Comparison of ENCODE assay signal across 8 cellular contexts in the genomic region with DNA sequence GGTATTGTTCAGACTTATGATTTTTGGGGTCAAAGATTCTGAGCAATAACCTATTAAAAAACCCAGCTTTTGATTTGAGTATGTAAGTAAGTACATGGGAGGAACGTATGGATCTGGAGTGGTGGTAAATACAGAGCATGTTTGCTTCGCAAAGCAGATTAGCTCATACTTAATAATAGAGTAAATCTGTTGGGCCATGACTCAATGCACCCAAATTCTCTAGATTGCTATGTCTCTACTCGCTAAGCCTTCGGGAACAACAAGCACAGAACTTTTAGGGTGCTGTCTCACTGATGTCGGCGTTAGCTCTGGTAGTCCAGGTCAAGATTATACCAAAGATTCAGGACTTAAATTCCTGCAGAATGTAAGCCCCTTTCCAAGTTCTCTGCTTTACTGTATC. TPM values are rescaled to one million over a fixed set of nuclear protein-coding genes. Genes with fewer than 3 reads are reported as not detected.
DNase-seq lines count a peak whose midpoint lies in the region; ATAC-seq and TF ChIP-seq lines count a peak whose summit lies in the region.

No MANE protein-coding gene starts in this region.

- peak overlapping the region; percentile 94 for H3K27ac Mint-ChIP-seq in activated CD4-positive, alpha-beta T cell treated with anti-CD3 and anti-CD28 coated beads for 36 hours
- H3K27ac Mint-ChIP-seq in activated T-helper 2 cell treated with anti-CD3 and anti-CD28 coated beads, Interferon-gamma antibody, Interleukin-2, Interleukin-4, amounts not matched to agents 10 μg/mL and 5 μg/mL and 100 μg/mL, durations not matched to agents 14 hours and 24 hours and 36 hours, result peak overlapping the region; percentile 80
- peak overlapping the region in 3 of 6 donors; percentile 68 to 80 (median 71) for H3K27ac Mint-ChIP-seq in immature natural killer cell

- no peak for ATAC-seq in activated CD4-positive, alpha-beta T cell treated with anti-CD3 and anti-CD28 coated beads for 36 hours
- ATAC-seq in thoracic aorta (ENCODE audit: insufficient number of reproducible peaks, low FRiP score, low read depth) (no peak), GM18517 (IDR thresholded peaks at IDR 0.05; ENCODE audit: unreplicated experiment) (no peak)

- CTCF ChIA-PET in activated CD4-positive, alpha-beta T cell treated with anti-CD3 and anti-CD28 coated beads for 36 hours (lab: Charles Lee), result interaction anchor here (0.7 to 1.3 kb wide), 6 partner anchors 10 to 1483 kb away, joined by 3 to 5 read pairs (median 3); no protein-coding TSS in a partner anchor

- H3K36me3 Mint-ChIP-seq in activated CD4-positive, alpha-beta T cell treated with anti-CD3 and anti-CD28 coated beads for 36 hours (ENCODE audit: low read depth), result peaks cover 12% of the 10 kb centered on the region
- peaks cover 7% of the 10 kb centered on the region for H3K36me3 Mint-ChIP-seq in activated T-helper 2 cell treated with anti-CD3 and anti-CD28 coated beads, Interferon-gamma antibody, Interleukin-2, Interleukin-4, amounts not matched to agents 10 μg/mL and 5 μg/mL and 100 μg/mL, durations not matched to agents 14 hours and 24 hours and 36 hours (ENCODE audit: low read depth)
- peaks cover 0 to 5% (median 3%) of the 10 kb centered on the region in 3 donors for H3K36me3 Mint-ChIP-seq in immature natural killer cell

- POLR2A ChIA-PET in activated CD4-positive, alpha-beta T cell treated with anti-CD3 and anti-CD28 coated beads for 36 hours (lab: Charles Lee), result interaction anchor here (0.5 to 1.1 kb wide), 3 partner anchors 16 to 1913 kb away, joined by 3 to 6 read pairs (median 5); no protein-coding TSS in a partner anchor

- no peaks in the 10 kb centered on the region for H3K9me3 ChIP-seq in thoracic aorta

- H3K4me1 ChIP-seq in thoracic aorta (ENCODE audit: control insufficient read depth in 1 of 2, low read depth in 2 of 2), result peaks cover 16 to 25% of the 10 kb centered on the region in 2 donors

- no peaks in the 10 kb centered on the region for H3K27me3 ChIP-seq in thoracic aorta (replicated peaks; ENCODE audit: insufficient read depth)

- TF ChIP-seq CTCF in thoracic aorta (IDR thresholded peaks at IDR 0.05), result no peak

- peak overlapping the region; percentile 79 to 86 for H3K27ac ChIP-seq in thoracic aorta

- H3K27me3 Mint-ChIP-seq in activated CD4-positive, alpha-beta T cell treated with anti-CD3 and anti-CD28 coated beads for 36 hours, result no peaks in the 10 kb centered on the region
- H3K27me3 Mint-ChIP-seq in activated T-helper 2 cell treated with anti-CD3 and anti-CD28 coated beads, Interferon-gamma antibody, Interleukin-2, Interleukin-4, amounts not matched to agents 10 μg/mL and 5 μg/mL and 100 μg/mL, durations not matched to agents 14 hours and 24 hours and 36 hours (ENCODE audit: low read depth), result peaks cover 15% of the 10 kb centered on the region
- peaks cover 0 to 8% (median 0%) of the 10 kb centered on the region in 3 donors for H3K27me3 Mint-ChIP-seq in immature natural killer cell (ENCODE audit: low read depth in 3 of 3)

- H3K36me3 ChIP-seq in thoracic aorta, result no peaks in the 10 kb centered on the region

- H3K4me3 ChIP-seq in thoracic aorta, result peak overlapping the region; percentile 99

- peaks cover 39% of the 10 kb centered on the region for H3K4me1 Mint-ChIP-seq in activated CD4-positive, alpha-beta T cell treated with anti-CD3 and anti-CD28 coated beads for 36 hours
- H3K4me1 Mint-ChIP-seq in activated T-helper 2 cell treated with anti-CD3 and anti-CD28 coated beads, Interferon-gamma antibody, Interleukin-2, Interleukin-4, amounts not matched to agents 10 μg/mL and 5 μg/mL and 100 μg/mL, durations not matched to agents 14 hours and 24 hours and 36 hours (ENCODE audit: low read depth), result peaks cover 27% of the 10 kb centered on the region
- peaks cover 19 to 43% of the 10 kb centered on the region in 2 donors for H3K4me1 Mint-ChIP-seq in immature natural killer cell

- no peaks in the 10 kb centered on the region for H3K9me3 Mint-ChIP-seq in activated CD4-positive, alpha-beta T cell treated with anti-CD3 and anti-CD28 coated beads for 36 hours (ENCODE audit: low read depth)
- H3K9me3 Mint-ChIP-seq in activated T-helper 2 cell treated with anti-CD3 and anti-CD28 coated beads, Interferon-gamma antibody, Interleukin-2, Interleukin-4, amounts not matched to agents 10 μg/mL and 5 μg/mL and 100 μg/mL, durations not matched to agents 14 hours and 24 hours and 36 hours, result no peaks in the 10 kb centered on the region
- no peaks in the 10 kb centered on the region for H3K9me3 Mint-ChIP-seq in immature natural killer cell

- H3K4me3 Mint-ChIP-seq in activated CD4-positive, alpha-beta T cell treated with anti-CD3 and anti-CD28 coated beads for 36 hours, result peak overlapping the region; percentile 92
- H3K4me3 Mint-ChIP-seq in activated T-helper 2 cell treated with anti-CD3 and anti-CD28 coated beads, Interferon-gamma antibody, Interleukin-2, Interleukin-4, amounts not matched to agents 10 μg/mL and 5 μg/mL and 100 μg/mL, durations not matched to agents 14 hours and 24 hours and 36 hours (ENCODE audit: low read depth), result peak overlapping the region; percentile 83
- H3K4me3 Mint-ChIP-seq in immature natural killer cell, result peak overlapping the region; percentile 81 to 93 (median 87)

- intact Hi-C loops in activated CD4-positive, alpha-beta T cell treated with anti-CD3 and anti-CD28 coated beads for 36 hours (cut with DNase I, micrococcal nuclease), result loop anchor here in 1 of 2 experiments (2.0 to 10.0 kb wide), 4 partner anchors 299 to 792 kb away; a partner anchor contains a TSS
- intact Hi-C loops in activated T-helper 2 cell treated with anti-CD3 and anti-CD28 coated beads, Interferon-gamma antibody, Interleukin-2, Interleukin-4, amounts not matched to agents 10 μg/mL and 5 μg/mL and 100 μg/mL, durations not matched to agents 14 hours and 24 hours and 36 hours (cut with micrococcal nuclease), result loop anchor here (1.0 to 10.0 kb wide), 2 partner anchors 529 to 767 kb away; no protein-coding TSS in a partner anchor

- no peak for DNase-seq in activated CD4-positive, alpha-beta T cell treated with anti-CD3 and anti-CD28 coated beads for 36 hours
- DNase-seq in activated CD4-positive, alpha-beta T cell treated with anti-CD3 and anti-CD28 coated beads, Interleukin-2, amount 50 U/mL, for 1 hour, result no peak
- no peak for DNase-seq in activated T-helper 2 cell treated with anti-CD3 and anti-CD28 coated beads, Interferon-gamma antibody, Interleukin-2, Interleukin-4, amounts not matched to agents 10 μg/mL and 5 μg/mL and 100 μg/mL, durations not matched to agents 14 hours and 24 hours and 36 hours (ENCODE audit: low spot score)
- DNase-seq in immature natural killer cell (no peak), thoracic aorta (ENCODE audit: low spot score) (no peak), 8988T (no peak)
- DNase-seq in stimulated activated CD8-positive, alpha-beta memory T cell treated with anti-CD3 and anti-CD28 coated beads, Interleukin-4, amount 100 ng/mL, for 48 hours, result no peak

RNA-seq across cellular contexts. Expression of a gene that starts 0.8 kb away (rescaled TPM):
- total RNA-seq in activated CD4-positive, alpha-beta T cell treated with anti-CD3 and anti-CD28 coated beads for 36 hours, result 1 to 10 TPM; 8.3 TPM
- total RNA-seq in activated T-helper 2 cell treated with anti-CD3 and anti-CD28 coated beads, Interferon-gamma antibody, Interleukin-2, Interleukin-4, amounts not matched to agents 10 μg/mL and 5 μg/mL and 100 μg/mL, durations not matched to agents 14 hours and 24 hours and 36 hours, result 13.4 and 14.1 TPM in 2 replicates
- polyA plus RNA-seq in immature natural killer cell, result 10 to 100 TPM in 2 of 3 donors, 1 to 10 TPM in 1; 8.2 to 16.1 (median 12.2) TPM
- total RNA-seq in thoracic aorta, result 10 to 100 TPM in 1 of 2 donors, 1 to 10 TPM in 1; 9.5 to 10.7 TPM
